ENCODE assay signal across 8 cellular contexts in genomic region chr16:1677942-1678499, GRCh38. TPM values are rescaled to one million over a fixed set of nuclear protein-coding genes. Genes with fewer than 3 reads are reported as not detected.
A peak's percentile ranks its signal among the peaks of the same experiment; 100 is the strongest.
DNase-seq lines count a peak whose midpoint lies in the region; ATAC-seq and TF ChIP-seq lines count a peak whose summit lies in the region.

JPT2 (plus strand) TSS chr16:1678279; CDS start chr16:1678313, 34 bp downstream.

- H2AFZ ChIP-seq in SU-DHL-6 (ENCODE audit: low read depth, low read length, severe bottlenecking) (peak within 1 kb of the TSS; percentile 36), trophoblast cell (ENCODE audit: insufficient read depth, low read length, poor library complexity) (peak within 1 kb of the TSS; percentile 90)

- H3K27me3 ChIP-seq in SU-DHL-6 (ENCODE audit: low read length) = no peaks in the 10 kb centered on the region
- no peaks in the 10 kb centered on the region for H3K27me3 ChIP-seq in cardiac muscle cell
- H3K27me3 ChIP-seq in trophoblast cell (ENCODE audit: insufficient read depth, low read length) = no peaks in the 10 kb centered on the region
- no peaks in the 10 kb centered on the region for H3K27me3 ChIP-seq in tibial nerve

- peak within 1 kb of the TSS; percentile 59 for H3K27ac ChIP-seq in SU-DHL-6 (ENCODE audit: low read depth, low read length)
- H3K27ac ChIP-seq in cardiac muscle cell = peak within 1 kb of the TSS; percentile 74
- peak within 1 kb of the TSS; percentile 75 for H3K27ac ChIP-seq in trophoblast cell (ENCODE audit: low read depth, low read length)
- H3K27ac ChIP-seq in tibial nerve = peak within 1 kb of the TSS in 3 of 4 donors; percentile 18 to 78 (median 75)

- H2BK120ac ChIP-seq in trophoblast cell (ENCODE audit: insufficient read depth, low read length, poor library complexity) = peak within 1 kb of the TSS; percentile 92

- H3K9me3 ChIP-seq in SU-DHL-6 (ENCODE audit: insufficient read depth, low read length) (no peaks in the 10 kb centered on the region), cardiac muscle cell (ENCODE audit: low read depth) (no peaks in the 10 kb centered on the region), trophoblast cell (ENCODE audit: insufficient read depth, low read depth, low read length) (peaks cover 3% of the 10 kb centered on the region), tibial nerve (no peaks in the 10 kb centered on the region)

- H3K14ac ChIP-seq in trophoblast cell (ENCODE audit: low read length) = peak within 1 kb of the TSS; percentile 100

- H3K4me3 Mint-ChIP-seq in activated naive CD8-positive, alpha-beta T cell treated with anti-CD3 and anti-CD28 coated beads, Interleukin-2, amount 10 ng/mL, durations not matched to agents 7 days and 5 days = peak within 1 kb of the TSS; percentile 96

- H3K4me3 ChIP-seq in GM12864 (ENCODE audit: low read depth, low read length) = peak within 1 kb of the TSS; percentile 82
- peak within 1 kb of the TSS; percentile 92 for H3K4me3 ChIP-seq in SU-DHL-6 (ENCODE audit: insufficient read depth, low read length, poor library complexity, severe bottlenecking)
- H3K4me3 ChIP-seq in cardiac muscle cell = peak within 1 kb of the TSS; percentile 71
- peak within 1 kb of the TSS; percentile 98 for H3K4me3 ChIP-seq in trophoblast cell (ENCODE audit: low read depth, low read length)
- peak within 1 kb of the TSS; percentile 64 to 87 (median 76) for H3K4me3 ChIP-seq in tibial nerve

- H3K4me2 ChIP-seq in SU-DHL-6 (ENCODE audit: low read depth, low read length, poor library complexity, severe bottlenecking) (peak within 1 kb of the TSS; percentile 75), trophoblast cell (ENCODE audit: low read length) (peak within 1 kb of the TSS; percentile 72)

- peaks cover 46% of the 10 kb centered on the region for H3K79me2 ChIP-seq in SU-DHL-6 (ENCODE audit: insufficient read depth, low read length)
- peaks cover 30% of the 10 kb centered on the region for H3K79me2 ChIP-seq in trophoblast cell (ENCODE audit: control insufficient read depth, insufficient read depth, low read length, poor library complexity)

- H3K27me3 Mint-ChIP-seq in activated naive CD8-positive, alpha-beta T cell treated with anti-CD3 and anti-CD28 coated beads, Interleukin-2, amount 10 ng/mL, durations not matched to agents 7 days and 5 days = no peaks in the 10 kb centered on the region

- H3K79me1 ChIP-seq in trophoblast cell (ENCODE audit: low read length) = peaks cover 13% of the 10 kb centered on the region

- no peaks in the 10 kb centered on the region for H3K9me3 Mint-ChIP-seq in activated naive CD8-positive, alpha-beta T cell treated with anti-CD3 and anti-CD28 coated beads, Interleukin-2, amount 10 ng/mL, durations not matched to agents 7 days and 5 days

- H3K9ac ChIP-seq in SU-DHL-6 (ENCODE audit: low read length) (peak within 1 kb of the TSS; percentile 98), trophoblast cell (ENCODE audit: low read length) (peak within 1 kb of the TSS; percentile 83)

- POLR2A ChIA-PET in activated naive CD8-positive, alpha-beta T cell treated with anti-CD3 and anti-CD28 coated beads, Interleukin-2, amount 10 ng/mL, durations not matched to agents 7 days and 5 days (lab: Charles Lee) = interaction anchor here (1.0 to 2.2 kb wide), 8 partner anchors 11 to 477 kb away, joined by 4 to 26 read pairs (median 5); partner anchors contain the start of genes CRAMP1, EME2, IFT140 and MAPK8IP3

- WGBS in trophoblast cell (ENCODE audit: extremely low coverage, insufficient coverage, insufficient read length) = no CpG with 5 or more reads among the region's 79 CpGs
- WGBS in tibial nerve, 2 donors = 0 to 1% methylated on average over 36 to 46 of the region's 79 CpGs

- no peaks in the 10 kb centered on the region for H3K9me2 ChIP-seq in SU-DHL-6 (replicated peaks; ENCODE audit: insufficient read depth, low read length)

- peak within 1 kb of the TSS; percentile 89 for H3K27ac Mint-ChIP-seq in activated naive CD8-positive, alpha-beta T cell treated with anti-CD3 and anti-CD28 coated beads, Interleukin-2, amount 10 ng/mL, durations not matched to agents 7 days and 5 days

- peak within 1 kb of the TSS; percentile 88 for H2AK5ac ChIP-seq in trophoblast cell (ENCODE audit: low read length)

- H2BK12ac ChIP-seq in trophoblast cell (ENCODE audit: low read length) = peak within 1 kb of the TSS; percentile 76

- peak within 1 kb of the TSS; percentile 95 for H3K18ac ChIP-seq in trophoblast cell (ENCODE audit: low read length)

- no peak within 1 kb of the TSS for H3K23ac ChIP-seq in trophoblast cell (ENCODE audit: low read length)

- H4K91ac ChIP-seq in trophoblast cell (ENCODE audit: low read depth, low read length) = peak within 1 kb of the TSS; percentile 89

- H3K36me3 Mint-ChIP-seq in activated naive CD8-positive, alpha-beta T cell treated with anti-CD3 and anti-CD28 coated beads, Interleukin-2, amount 10 ng/mL, durations not matched to agents 7 days and 5 days = peaks cover 3% of the 10 kb centered on the region

- TF ChIP-seq CTCF in GM12864 (IDR thresholded peaks at IDR 0.05; ENCODE audit: low read depth, low read length, missing control alignments) (no peak), SU-DHL-6 (IDR thresholded peaks at IDR 0.05; ENCODE audit: insufficient read depth, low read length, poor library complexity, severe bottlenecking) (no peak), cardiac muscle cell (IDR thresholded peaks at IDR 0.05; ENCODE audit: low read depth, low read length) (no peak), tibial nerve (IDR thresholded peaks at IDR 0.05) (peak in 1 of 5 experiments; percentile 41)

- peak in 1 of 2 donors; percentile 51 for TF ChIP-seq POLR2A in tibial nerve (IDR thresholded peaks at IDR 0.05)

- peak within 1 kb of the TSS; percentile 100 for H3K4ac ChIP-seq in trophoblast cell (ENCODE audit: low read depth, low read length)

- ATAC-seq in HG02678 (IDR thresholded peaks at IDR 0.05; ENCODE audit: unreplicated experiment) = peak; percentile 96
- peak; percentile 99 for ATAC-seq in activated naive CD8-positive, alpha-beta T cell treated with anti-CD3 and anti-CD28 coated beads, Interleukin-2, amount 10 ng/mL, durations not matched to agents 7 days and 5 days (ENCODE audit: low read depth)

- H3K4me1 Mint-ChIP-seq in activated naive CD8-positive, alpha-beta T cell treated with anti-CD3 and anti-CD28 coated beads, Interleukin-2, amount 10 ng/mL, durations not matched to agents 7 days and 5 days = peaks cover 20% of the 10 kb centered on the region

- H3K4me1 ChIP-seq in cardiac muscle cell (ENCODE audit: low read depth) (peaks cover 4% of the 10 kb centered on the region), trophoblast cell (ENCODE audit: control insufficient read depth in 1 of 2, insufficient read depth in 2 of 2, low read length in 2 of 2) (peaks cover 23 to 27% of the 10 kb centered on the region in 2 experiments), tibial nerve (peaks cover 0 to 19% (median 2%) of the 10 kb centered on the region in 4 donors)

- H4K20me1 ChIP-seq in SU-DHL-6 (ENCODE audit: low read depth, low read length) = 0 out of 2 replicates have a peak, but pooled peaks cover 3% of the 10 kb centered on the region

- DNase-seq in GM12864 (ENCODE audit: low read depth) (peak; percentile 88), NCI-H1417 (lab: John Stamatoyannopoulos, UW) (peak; percentile 99 to 100 (median 99)), cardiac muscle cell (ENCODE audit: low read depth in 1 of 2, low spot score in 1 of 2) (peak; percentile 98 to 99), trophoblast cell (peak; percentile 98 to 99), tibial nerve (ENCODE audit: low spot score in 2 of 2) (peak; percentile 91)
- peak; percentile 96 for DNase-seq in activated naive CD8-positive, alpha-beta T cell treated with anti-CD3 and anti-CD28 coated beads, Interleukin-2, amount 10 ng/mL, durations not matched to agents 7 days and 5 days

- H3K36me3 ChIP-seq in SU-DHL-6 (ENCODE audit: low read length) (no peaks in the 10 kb centered on the region), cardiac muscle cell (peaks cover 6% of the 10 kb centered on the region), trophoblast cell (ENCODE audit: control insufficient read depth in 1 of 2, insufficient read depth in 2 of 2, low read length in 2 of 2) (peaks cover 19 to 31% of the 10 kb centered on the region in 2 experiments), tibial nerve (peaks cover 0 to 31% (median 9%) of the 10 kb centered on the region in 3 donors)

- no peaks in the 10 kb centered on the region for H3F3A ChIP-seq in SU-DHL-6 (ENCODE audit: insufficient read depth)

- peak in 1 of 2 donors; percentile 57 for TF ChIP-seq EP300 in tibial nerve (IDR thresholded peaks at IDR 0.05)

- peak within 1 kb of the TSS; percentile 81 for H2BK5ac ChIP-seq in trophoblast cell (ENCODE audit: low read depth, low read length, poor library complexity)

- peak within 1 kb of the TSS; percentile 93 for H4K8ac ChIP-seq in trophoblast cell (ENCODE audit: low read depth, low read length)

- H4K12ac ChIP-seq in trophoblast cell (ENCODE audit: low read depth, low read length) = peak within 1 kb of the TSS; percentile 89

RNA-seq across cellular contexts. Expression of gene JPT2, which starts in this region (rescaled TPM):
- total RNA-seq in activated naive CD8-positive, alpha-beta T cell treated with anti-CD3 and anti-CD28 coated beads, Interleukin-2, amount 10 ng/mL, durations not matched to agents 7 days and 5 days = 10 to 100 TPM; 44.7 to 45.1 TPM
- total RNA-seq in cardiac muscle cell (34.5 and 45.1 TPM in 2 replicates), tibial nerve (10 to 100 TPM; 15.0 to 28.9 (median 16.1) TPM)
- polyA plus RNA-seq in cardiac muscle cell = 10.0 and 10.6 TPM in 2 replicates
- polyA plus RNA-seq in trophoblast cell (2013) = 156 and 161 TPM in 2 replicates

Comparison
In these comparisons a context has a peak if more than half of its experiments do, and no peak if none do; other contexts are left out.
1. Peak in every context shown above with its lines: DNase-seq, ATAC-seq, H3K4me3 ChIP-seq and H3K27ac ChIP-seq.